In genomic region chr2:226649871-226650660, GRCh38 we compare ENCODE assay signal across 1 cellular context.
TF ChIP-seq lines count a peak whose summit lies in the region.

No MANE protein-coding gene starts in this region.

TF ChIP-seq in HepG2, 621 proteins besides CTCF, POLR2A, EP300 and RAD21 (continued from another document and continues in another):
- TF ChIP-seq ZNF639 (CRISPR knock-in tag; conservative IDR thresholded peaks at IDR 0.05) (peak; percentile 57), ARNT (IDR thresholded peaks at IDR 0.05) (no peak), MLLT10 (CRISPR knock-in tag; IDR thresholded peaks at IDR 0.05) (no peak), ZBTB42 (CRISPR knock-in tag; IDR thresholded peaks at IDR 0.05) (no peak), NFYB (CRISPR knock-in tag; IDR thresholded peaks at IDR 0.05) (peak; percentile 30; the same call in 1 of the 2 replicates), SPEN (CRISPR knock-in tag; IDR thresholded peaks at IDR 0.05; ENCODE audit: low read depth) (peak; percentile 81), ZNF326 (CRISPR knock-in tag; IDR thresholded peaks at IDR 0.05; ENCODE audit: borderline replicate concordance) (no peak), ZNF30 (CRISPR knock-in tag; IDR thresholded peaks at IDR 0.05) (no peak), ZNF10 (CRISPR knock-in tag; IDR thresholded peaks at IDR 0.05; ENCODE audit: borderline replicate concordance, low read depth) (no peak), ZNF224 (CRISPR knock-in tag; IDR thresholded peaks at IDR 0.05) (peak; percentile 81), ZNF790 (CRISPR knock-in tag; IDR thresholded peaks at IDR 0.05; ENCODE audit: borderline replicate concordance) (no peak), ZBTB1 (CRISPR knock-in tag; IDR thresholded peaks at IDR 0.05; ENCODE audit: borderline replicate concordance) (0 out of 2 replicates have a peak, but pooled peaks have one; percentile 18), ZFP82 (CRISPR knock-in tag; IDR thresholded peaks at IDR 0.05; ENCODE audit: borderline replicate concordance) (no peak), SMYD3 (CRISPR knock-in tag; IDR thresholded peaks at IDR 0.05) (peak; percentile 73; the same call in 1 of the 2 replicates), MXD4 (CRISPR knock-in tag; IDR thresholded peaks at IDR 0.05) (0 out of 2 replicates have a peak, but pooled peaks have one; percentile 41), ZNF678 (CRISPR knock-in tag; IDR thresholded peaks at IDR 0.05) (no peak), MAFF (IDR thresholded peaks at IDR 0.05; ENCODE audit: low read depth, low read length) (0 out of 2 replicates have a peak, but pooled peaks have one; percentile 6), TCF7 (IDR thresholded peaks at IDR 0.05; ENCODE audit: low read depth) (peak; percentile 53; the same call in 1 of the 2 replicates), ZNF556 (CRISPR knock-in tag; IDR thresholded peaks at IDR 0.05; ENCODE audit: borderline replicate concordance) (peak; percentile 75), ZFP37 (CRISPR knock-in tag; IDR thresholded peaks at IDR 0.05; ENCODE audit: borderline replicate concordance) (peak; percentile 93), ZFP41 (CRISPR knock-in tag; IDR thresholded peaks at IDR 0.05; ENCODE audit: borderline replicate concordance) (peak; percentile 86; the same call in 1 of the 2 replicates), MIER2 (CRISPR knock-in tag; IDR thresholded peaks at IDR 0.05) (peak; percentile 82), GZF1 (CRISPR knock-in tag; IDR thresholded peaks at IDR 0.05) (no peak), CENPT (CRISPR knock-in tag; IDR thresholded peaks at IDR 0.05; ENCODE audit: low read depth) (no peak), ATF4 (CRISPR knock-in tag; IDR thresholded peaks at IDR 0.05) (0 out of 4 replicates have a peak, but pooled peaks of 1 of the 2 experiments have one; percentile 26), ETV5 (CRISPR knock-in tag; IDR thresholded peaks at IDR 0.05; ENCODE audit: borderline replicate concordance) (peak; percentile 98), ZNF883 (CRISPR knock-in tag; IDR thresholded peaks at IDR 0.05; ENCODE audit: not compliant biosample characterization) (peak; percentile 23), RFXANK (CRISPR knock-in tag; IDR thresholded peaks at IDR 0.05) (peak; percentile 68; the same call in 1 of the 2 replicates), ELF1 (CRISPR knock-in tag; IDR thresholded peaks at IDR 0.05) (peak; percentile 83), ONECUT2 (CRISPR knock-in tag; IDR thresholded peaks at IDR 0.05) (peak; percentile 31; the same call in 1 of the 2 replicates), IRF2 (CRISPR knock-in tag; IDR thresholded peaks at IDR 0.05) (peak; percentile 92), HOXA5 (CRISPR knock-in tag; IDR thresholded peaks at IDR 0.05) (peak; percentile 83), ZNF557 (CRISPR knock-in tag; IDR thresholded peaks at IDR 0.05) (peak; percentile 94), GMEB1 (CRISPR knock-in tag; IDR thresholded peaks at IDR 0.05; ENCODE audit: borderline replicate concordance) (peak; percentile 42), NBN (conservative IDR thresholded peaks at IDR 0.05) (no peak), TBX2 (CRISPR knock-in tag; IDR thresholded peaks at IDR 0.05; ENCODE audit: borderline replicate concordance) (peak; percentile 96), FOSL2 (CRISPR knock-in tag; IDR thresholded peaks at IDR 0.05) (peak; percentile 100), YEATS4 (CRISPR knock-in tag; IDR thresholded peaks at IDR 0.05; ENCODE audit: borderline replicate concordance) (peak; percentile 66; the same call in 1 of the 2 replicates), ZFX (CRISPR knock-in tag; IDR thresholded peaks at IDR 0.05; ENCODE audit: low read depth) (peak; percentile 86), ZNF660 (CRISPR knock-in tag; IDR thresholded peaks at IDR 0.05; ENCODE audit: borderline replicate concordance, low read depth) (no peak), ZNF607 (CRISPR knock-in tag; IDR thresholded peaks at IDR 0.05; ENCODE audit: borderline replicate concordance) (peak; percentile 85), NFKBIZ (CRISPR knock-in tag; IDR thresholded peaks at IDR 0.05) (0 out of 2 replicates have a peak, but pooled peaks have one; percentile 68), ATF7 (IDR thresholded peaks at IDR 0.05) (no peak), ATF7 (CRISPR knock-in tag; IDR thresholded peaks at IDR 0.05) (peak; percentile 83)
- TF ChIP-seq, protein P1, sequence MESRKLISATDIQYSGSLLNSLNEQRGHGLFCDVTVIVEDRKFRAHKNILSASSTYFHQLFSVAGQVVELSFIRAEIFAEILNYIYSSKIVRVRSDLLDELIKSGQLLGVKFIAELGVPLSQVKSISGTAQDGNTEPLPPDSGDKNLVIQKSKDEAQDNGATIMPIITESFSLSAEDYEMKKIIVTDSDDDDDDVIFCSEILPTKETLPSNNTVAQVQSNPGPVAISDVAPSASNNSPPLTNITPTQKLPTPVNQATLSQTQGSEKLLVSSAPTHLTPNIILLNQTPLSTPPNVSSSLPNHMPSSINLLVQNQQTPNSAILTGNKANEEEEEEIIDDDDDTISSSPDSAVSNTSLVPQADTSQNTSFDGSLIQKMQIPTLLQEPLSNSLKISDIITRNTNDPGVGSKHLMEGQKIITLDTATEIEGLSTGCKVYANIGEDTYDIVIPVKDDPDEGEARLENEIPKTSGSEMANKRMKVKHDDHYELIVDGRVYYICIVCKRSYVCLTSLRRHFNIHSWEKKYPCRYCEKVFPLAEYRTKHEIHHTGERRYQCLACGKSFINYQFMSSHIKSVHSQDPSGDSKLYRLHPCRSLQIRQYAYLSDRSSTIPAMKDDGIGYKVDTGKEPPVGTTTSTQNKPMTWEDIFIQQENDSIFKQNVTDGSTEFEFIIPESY (CRISPR knock-in tag; IDR thresholded peaks at IDR 0.05): peak; percentile 80; the same call in 1 of the 2 replicates
- TF ChIP-seq, protein P2, sequence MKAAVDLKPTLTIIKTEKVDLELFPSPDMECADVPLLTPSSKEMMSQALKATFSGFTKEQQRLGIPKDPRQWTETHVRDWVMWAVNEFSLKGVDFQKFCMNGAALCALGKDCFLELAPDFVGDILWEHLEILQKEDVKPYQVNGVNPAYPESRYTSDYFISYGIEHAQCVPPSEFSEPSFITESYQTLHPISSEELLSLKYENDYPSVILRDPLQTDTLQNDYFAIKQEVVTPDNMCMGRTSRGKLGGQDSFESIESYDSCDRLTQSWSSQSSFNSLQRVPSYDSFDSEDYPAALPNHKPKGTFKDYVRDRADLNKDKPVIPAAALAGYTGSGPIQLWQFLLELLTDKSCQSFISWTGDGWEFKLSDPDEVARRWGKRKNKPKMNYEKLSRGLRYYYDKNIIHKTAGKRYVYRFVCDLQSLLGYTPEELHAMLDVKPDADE (CRISPR knock-in tag; IDR thresholded peaks at IDR 0.05): no peak
- TF ChIP-seq, protein P3, sequence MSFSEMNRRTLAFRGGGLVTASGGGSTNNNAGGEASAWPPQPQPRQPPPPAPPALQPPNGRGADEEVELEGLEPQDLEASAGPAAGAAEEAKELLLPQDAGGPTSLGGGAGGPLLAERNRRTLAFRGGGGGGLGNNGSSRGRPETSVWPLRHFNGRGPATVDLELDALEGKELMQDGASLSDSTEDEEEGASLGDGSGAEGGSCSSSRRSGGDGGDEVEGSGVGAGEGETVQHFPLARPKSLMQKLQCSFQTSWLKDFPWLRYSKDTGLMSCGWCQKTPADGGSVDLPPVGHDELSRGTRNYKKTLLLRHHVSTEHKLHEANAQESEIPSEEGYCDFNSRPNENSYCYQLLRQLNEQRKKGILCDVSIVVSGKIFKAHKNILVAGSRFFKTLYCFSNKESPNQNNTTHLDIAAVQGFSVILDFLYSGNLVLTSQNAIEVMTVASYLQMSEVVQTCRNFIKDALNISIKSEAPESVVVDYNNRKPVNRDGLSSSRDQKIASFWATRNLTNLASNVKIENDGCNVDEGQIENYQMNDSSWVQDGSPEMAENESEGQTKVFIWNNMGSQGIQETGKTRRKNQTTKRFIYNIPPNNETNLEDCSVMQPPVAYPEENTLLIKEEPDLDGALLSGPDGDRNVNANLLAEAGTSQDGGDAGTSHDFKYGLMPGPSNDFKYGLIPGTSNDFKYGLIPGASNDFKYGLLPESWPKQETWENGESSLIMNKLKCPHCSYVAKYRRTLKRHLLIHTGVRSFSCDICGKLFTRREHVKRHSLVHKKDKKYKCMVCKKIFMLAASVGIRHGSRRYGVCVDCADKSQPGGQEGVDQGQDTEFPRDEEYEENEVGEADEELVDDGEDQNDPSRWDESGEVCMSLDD (CRISPR knock-in tag; IDR thresholded peaks at IDR 0.05; ENCODE audit: borderline replicate concordance): peak; percentile 84; the same call in 1 of the 2 replicates
- TF ChIP-seq, protein P4, sequence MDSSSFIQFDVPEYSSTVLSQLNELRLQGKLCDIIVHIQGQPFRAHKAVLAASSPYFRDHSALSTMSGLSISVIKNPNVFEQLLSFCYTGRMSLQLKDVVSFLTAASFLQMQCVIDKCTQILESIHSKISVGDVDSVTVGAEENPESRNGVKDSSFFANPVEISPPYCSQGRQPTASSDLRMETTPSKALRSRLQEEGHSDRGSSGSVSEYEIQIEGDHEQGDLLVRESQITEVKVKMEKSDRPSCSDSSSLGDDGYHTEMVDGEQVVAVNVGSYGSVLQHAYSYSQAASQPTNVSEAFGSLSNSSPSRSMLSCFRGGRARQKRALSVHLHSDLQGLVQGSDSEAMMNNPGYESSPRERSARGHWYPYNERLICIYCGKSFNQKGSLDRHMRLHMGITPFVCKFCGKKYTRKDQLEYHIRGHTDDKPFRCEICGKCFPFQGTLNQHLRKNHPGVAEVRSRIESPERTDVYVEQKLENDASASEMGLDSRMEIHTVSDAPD (CRISPR knock-in tag; IDR thresholded peaks at IDR 0.05): no peak
- TF ChIP-seq, protein P5, sequence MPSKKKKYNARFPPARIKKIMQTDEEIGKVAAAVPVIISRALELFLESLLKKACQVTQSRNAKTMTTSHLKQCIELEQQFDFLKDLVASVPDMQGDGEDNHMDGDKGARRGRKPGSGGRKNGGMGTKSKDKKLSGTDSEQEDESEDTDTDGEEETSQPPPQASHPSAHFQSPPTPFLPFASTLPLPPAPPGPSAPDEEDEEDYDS (CRISPR knock-in tag; IDR thresholded peaks at IDR 0.05): peak; percentile 82
- TF ChIP-seq, protein P6, sequence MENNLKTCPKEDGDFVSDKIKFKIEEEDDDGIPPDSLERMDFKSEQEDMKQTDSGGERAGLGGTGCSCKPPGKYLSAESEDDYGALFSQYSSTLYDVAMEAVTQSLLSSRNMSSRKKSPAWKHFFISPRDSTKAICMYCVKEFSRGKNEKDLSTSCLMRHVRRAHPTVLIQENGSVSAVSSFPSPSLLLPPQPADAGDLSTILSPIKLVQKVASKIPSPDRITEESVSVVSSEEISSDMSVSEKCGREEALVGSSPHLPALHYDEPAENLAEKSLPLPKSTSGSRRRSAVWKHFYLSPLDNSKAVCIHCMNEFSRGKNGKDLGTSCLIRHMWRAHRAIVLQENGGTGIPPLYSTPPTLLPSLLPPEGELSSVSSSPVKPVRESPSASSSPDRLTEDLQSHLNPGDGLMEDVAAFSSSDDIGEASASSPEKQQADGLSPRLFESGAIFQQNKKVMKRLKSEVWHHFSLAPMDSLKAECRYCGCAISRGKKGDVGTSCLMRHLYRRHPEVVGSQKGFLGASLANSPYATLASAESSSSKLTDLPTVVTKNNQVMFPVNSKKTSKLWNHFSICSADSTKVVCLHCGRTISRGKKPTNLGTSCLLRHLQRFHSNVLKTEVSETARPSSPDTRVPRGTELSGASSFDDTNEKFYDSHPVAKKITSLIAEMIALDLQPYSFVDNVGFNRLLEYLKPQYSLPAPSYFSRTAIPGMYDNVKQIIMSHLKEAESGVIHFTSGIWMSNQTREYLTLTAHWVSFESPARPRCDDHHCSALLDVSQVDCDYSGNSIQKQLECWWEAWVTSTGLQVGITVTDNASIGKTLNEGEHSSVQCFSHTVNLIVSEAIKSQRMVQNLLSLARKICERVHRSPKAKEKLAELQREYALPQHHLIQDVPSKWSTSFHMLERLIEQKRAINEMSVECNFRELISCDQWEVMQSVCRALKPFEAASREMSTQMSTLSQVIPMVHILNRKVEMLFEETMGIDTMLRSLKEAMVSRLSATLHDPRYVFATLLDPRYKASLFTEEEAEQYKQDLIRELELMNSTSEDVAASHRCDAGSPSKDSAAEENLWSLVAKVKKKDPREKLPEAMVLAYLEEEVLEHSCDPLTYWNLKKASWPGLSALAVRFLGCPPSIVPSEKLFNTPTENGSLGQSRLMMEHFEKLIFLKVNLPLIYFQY (CRISPR knock-in tag; IDR thresholded peaks at IDR 0.05; ENCODE audit: borderline replicate concordance): peak; percentile 58; the same call in 1 of the 2 replicates
- TF ChIP-seq, protein P7, sequence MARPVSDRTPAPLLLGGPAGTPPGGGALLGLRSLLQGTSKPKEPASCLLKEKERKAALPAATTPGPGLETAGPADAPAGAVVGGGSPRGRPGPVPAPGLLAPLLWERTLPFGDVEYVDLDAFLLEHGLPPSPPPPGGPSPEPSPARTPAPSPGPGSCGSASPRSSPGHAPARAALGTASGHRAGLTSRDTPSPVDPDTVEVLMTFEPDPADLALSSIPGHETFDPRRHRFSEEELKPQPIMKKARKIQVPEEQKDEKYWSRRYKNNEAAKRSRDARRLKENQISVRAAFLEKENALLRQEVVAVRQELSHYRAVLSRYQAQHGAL (CRISPR knock-in tag; IDR thresholded peaks at IDR 0.05; ENCODE audit: not compliant biosample characterization): peak; percentile 71
